1 cellular context compared by ENCODE assay signal in genomic region chr13:73218181-73218580, GRCh38.
TF ChIP-seq lines count a peak whose summit lies in the region.

No MANE protein-coding gene starts in this region.

TF ChIP-seq in H1, 55 proteins besides CTCF, POLR2A, EP300 and RAD21 (continued from another document):
- TF ChIP-seq, protein P1, sequence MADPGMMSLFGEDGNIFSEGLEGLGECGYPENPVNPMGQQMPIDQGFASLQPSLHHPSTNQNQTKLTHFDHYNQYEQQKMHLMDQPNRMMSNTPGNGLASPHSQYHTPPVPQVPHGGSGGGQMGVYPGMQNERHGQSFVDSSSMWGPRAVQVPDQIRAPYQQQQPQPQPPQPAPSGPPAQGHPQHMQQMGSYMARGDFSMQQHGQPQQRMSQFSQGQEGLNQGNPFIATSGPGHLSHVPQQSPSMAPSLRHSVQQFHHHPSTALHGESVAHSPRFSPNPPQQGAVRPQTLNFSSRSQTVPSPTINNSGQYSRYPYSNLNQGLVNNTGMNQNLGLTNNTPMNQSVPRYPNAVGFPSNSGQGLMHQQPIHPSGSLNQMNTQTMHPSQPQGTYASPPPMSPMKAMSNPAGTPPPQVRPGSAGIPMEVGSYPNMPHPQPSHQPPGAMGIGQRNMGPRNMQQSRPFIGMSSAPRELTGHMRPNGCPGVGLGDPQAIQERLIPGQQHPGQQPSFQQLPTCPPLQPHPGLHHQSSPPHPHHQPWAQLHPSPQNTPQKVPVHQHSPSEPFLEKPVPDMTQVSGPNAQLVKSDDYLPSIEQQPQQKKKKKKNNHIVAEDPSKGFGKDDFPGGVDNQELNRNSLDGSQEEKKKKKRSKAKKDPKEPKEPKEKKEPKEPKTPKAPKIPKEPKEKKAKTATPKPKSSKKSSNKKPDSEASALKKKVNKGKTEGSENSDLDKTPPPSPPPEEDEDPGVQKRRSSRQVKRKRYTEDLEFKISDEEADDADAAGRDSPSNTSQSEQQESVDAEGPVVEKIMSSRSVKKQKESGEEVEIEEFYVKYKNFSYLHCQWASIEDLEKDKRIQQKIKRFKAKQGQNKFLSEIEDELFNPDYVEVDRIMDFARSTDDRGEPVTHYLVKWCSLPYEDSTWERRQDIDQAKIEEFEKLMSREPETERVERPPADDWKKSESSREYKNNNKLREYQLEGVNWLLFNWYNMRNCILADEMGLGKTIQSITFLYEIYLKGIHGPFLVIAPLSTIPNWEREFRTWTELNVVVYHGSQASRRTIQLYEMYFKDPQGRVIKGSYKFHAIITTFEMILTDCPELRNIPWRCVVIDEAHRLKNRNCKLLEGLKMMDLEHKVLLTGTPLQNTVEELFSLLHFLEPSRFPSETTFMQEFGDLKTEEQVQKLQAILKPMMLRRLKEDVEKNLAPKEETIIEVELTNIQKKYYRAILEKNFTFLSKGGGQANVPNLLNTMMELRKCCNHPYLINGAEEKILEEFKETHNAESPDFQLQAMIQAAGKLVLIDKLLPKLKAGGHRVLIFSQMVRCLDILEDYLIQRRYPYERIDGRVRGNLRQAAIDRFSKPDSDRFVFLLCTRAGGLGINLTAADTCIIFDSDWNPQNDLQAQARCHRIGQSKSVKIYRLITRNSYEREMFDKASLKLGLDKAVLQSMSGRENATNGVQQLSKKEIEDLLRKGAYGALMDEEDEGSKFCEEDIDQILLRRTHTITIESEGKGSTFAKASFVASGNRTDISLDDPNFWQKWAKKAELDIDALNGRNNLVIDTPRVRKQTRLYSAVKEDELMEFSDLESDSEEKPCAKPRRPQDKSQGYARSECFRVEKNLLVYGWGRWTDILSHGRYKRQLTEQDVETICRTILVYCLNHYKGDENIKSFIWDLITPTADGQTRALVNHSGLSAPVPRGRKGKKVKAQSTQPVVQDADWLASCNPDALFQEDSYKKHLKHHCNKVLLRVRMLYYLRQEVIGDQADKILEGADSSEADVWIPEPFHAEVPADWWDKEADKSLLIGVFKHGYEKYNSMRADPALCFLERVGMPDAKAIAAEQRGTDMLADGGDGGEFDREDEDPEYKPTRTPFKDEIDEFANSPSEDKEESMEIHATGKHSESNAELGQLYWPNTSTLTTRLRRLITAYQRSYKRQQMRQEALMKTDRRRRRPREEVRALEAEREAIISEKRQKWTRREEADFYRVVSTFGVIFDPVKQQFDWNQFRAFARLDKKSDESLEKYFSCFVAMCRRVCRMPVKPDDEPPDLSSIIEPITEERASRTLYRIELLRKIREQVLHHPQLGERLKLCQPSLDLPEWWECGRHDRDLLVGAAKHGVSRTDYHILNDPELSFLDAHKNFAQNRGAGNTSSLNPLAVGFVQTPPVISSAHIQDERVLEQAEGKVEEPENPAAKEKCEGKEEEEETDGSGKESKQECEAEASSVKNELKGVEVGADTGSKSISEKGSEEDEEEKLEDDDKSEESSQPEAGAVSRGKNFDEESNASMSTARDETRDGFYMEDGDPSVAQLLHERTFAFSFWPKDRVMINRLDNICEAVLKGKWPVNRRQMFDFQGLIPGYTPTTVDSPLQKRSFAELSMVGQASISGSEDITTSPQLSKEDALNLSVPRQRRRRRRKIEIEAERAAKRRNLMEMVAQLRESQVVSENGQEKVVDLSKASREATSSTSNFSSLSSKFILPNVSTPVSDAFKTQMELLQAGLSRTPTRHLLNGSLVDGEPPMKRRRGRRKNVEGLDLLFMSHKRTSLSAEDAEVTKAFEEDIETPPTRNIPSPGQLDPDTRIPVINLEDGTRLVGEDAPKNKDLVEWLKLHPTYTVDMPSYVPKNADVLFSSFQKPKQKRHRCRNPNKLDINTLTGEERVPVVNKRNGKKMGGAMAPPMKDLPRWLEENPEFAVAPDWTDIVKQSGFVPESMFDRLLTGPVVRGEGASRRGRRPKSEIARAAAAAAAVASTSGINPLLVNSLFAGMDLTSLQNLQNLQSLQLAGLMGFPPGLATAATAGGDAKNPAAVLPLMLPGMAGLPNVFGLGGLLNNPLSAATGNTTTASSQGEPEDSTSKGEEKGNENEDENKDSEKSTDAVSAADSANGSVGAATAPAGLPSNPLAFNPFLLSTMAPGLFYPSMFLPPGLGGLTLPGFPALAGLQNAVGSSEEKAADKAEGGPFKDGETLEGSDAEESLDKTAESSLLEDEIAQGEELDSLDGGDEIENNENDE (IDR thresholded peaks at IDR 0.05; ENCODE audit: insufficient replicate concordance, low read length), result no peak
- TF ChIP-seq GABPA (IDR thresholded peaks at IDR 0.05; ENCODE audit: borderline replicate concordance, insufficient read depth, low read length), result no peak
